Comparison of ENCODE assay signal across 25 cellular contexts in genomic region chr12:121226399-121226798, GRCh38. TPM values are rescaled to one million over a fixed set of nuclear protein-coding genes. Genes with fewer than 3 reads are reported as not detected.
DNase-seq lines count a peak whose midpoint lies in the region; ATAC-seq and TF ChIP-seq lines count a peak whose summit lies in the region.
"Had no signal": no experiment of that assay in that cellular context is flagged by ENCODE, and none has a peak within 500 bp of the region (broad histone marks: within the 10 kb centered on the region; RNA-seq: fewer than 3 reads in every experiment).

No MANE protein-coding gene starts in this region.

- H3K27ac Mint-ChIP-seq in natural killer cell: no peak overlapping the region
- H3K27ac Mint-ChIP-seq: stimulated activated naive CD8-positive, alpha-beta T cell treated with anti-CD3 and anti-CD28 coated beads, Interleukin-15, Interleukin-2, amounts not matched to agents 100 ng/mL and 50 ng/mL, for 24 hours had no signal

- H3K9me3 ChIP-seq in breast epithelium (no peaks in the 10 kb centered on the region), mammary epithelial cell (replicated peaks; ENCODE audit: insufficient read depth, low read length) (no peaks in the 10 kb centered on the region), OCI-LY3 (ENCODE audit: insufficient read depth, low read length) (no peaks in the 10 kb centered on the region), liver (ENCODE audit: control insufficient read depth in 4 of 4, low read length in 3 of 4) (no peaks in the 10 kb centered on the region), upper lobe of right lung (no peaks in the 10 kb centered on the region), gastrocnemius medialis (no peaks in the 10 kb centered on the region)
- H3K9me3 ChIP-seq: left lung, SJSA1, thyroid gland had no signal

- H4K20me1 ChIP-seq in mammary epithelial cell (ENCODE audit: insufficient read depth, low read length) (no peaks in the 10 kb centered on the region), OCI-LY3 (ENCODE audit: insufficient read depth, low read length) (no peaks in the 10 kb centered on the region)

- BruUV-seq in mammary epithelial cell (replicated peaks; lab: Mats Ljungman, UMichigan): no TSS peak

- 88% methylated on average over 8 of the region's 8 CpGs for WGBS in mammary epithelial cell (ENCODE audit: low coverage, missing lambda C conversion rate)
- WGBS in liver: 85% methylated on average over 8 of the region's 8 CpGs

- no peak overlapping the region for H3K4me3 Mint-ChIP-seq in natural killer cell
- H3K4me3 Mint-ChIP-seq: neural crest cell; stimulated activated naive CD8-positive, alpha-beta T cell treated with anti-CD3 and anti-CD28 coated beads, Interleukin-15, Interleukin-2, amounts not matched to agents 100 ng/mL and 50 ng/mL, for 24 hours had no signal

- no peak for TF ChIP-seq RAD21 in liver (IDR thresholded peaks at IDR 0.05)

- H3K36me3 Mint-ChIP-seq in natural killer cell: no peaks in the 10 kb centered on the region

- H3K27me3 Mint-ChIP-seq in natural killer cell (ENCODE audit: low read depth in 2 of 2): no peaks in the 10 kb centered on the region
- H3K27me3 Mint-ChIP-seq: activated CD4-positive, alpha-beta T cell treated with anti-CD3 and anti-CD28 coated beads, Interleukin-2, amount 10 ng/mL, durations not matched to agents 24 days and 14 days; stimulated activated naive CD8-positive, alpha-beta T cell treated with anti-CD3 and anti-CD28 coated beads, Interleukin-15, Interleukin-2, amounts not matched to agents 100 ng/mL and 50 ng/mL, for 24 hours had no signal

- H3K36me3 ChIP-seq in breast epithelium (no peaks in the 10 kb centered on the region), mammary epithelial cell (ENCODE audit: insufficient read depth, low read length) (no peaks in the 10 kb centered on the region), OCI-LY3 (replicated peaks; ENCODE audit: low read depth, low read length) (peaks cover 8% of the 10 kb centered on the region), liver (ENCODE audit: control insufficient read depth in 4 of 4, insufficient read depth in 3 of 4, low read depth in 1 of 4, low read length in 3 of 4) (peaks cover 0 to 6% (median 3%) of the 10 kb centered on the region in 4 donors), upper lobe of right lung (peaks cover 33% of the 10 kb centered on the region), gastrocnemius medialis (no peaks in the 10 kb centered on the region)

- no peak overlapping the region for H3K4me3 ChIP-seq in breast epithelium
- no peak overlapping the region for H3K4me3 ChIP-seq in mammary epithelial cell (replicated peaks in 1 of 3; ENCODE audit: insufficient read depth in 1 of 3, low read depth in 2 of 3, low read length in 3 of 3)
- H3K4me3 ChIP-seq in OCI-LY3 (ENCODE audit: low read length): no peak overlapping the region
- no peak overlapping the region for H3K4me3 ChIP-seq in liver (ENCODE audit: low read depth in 1 of 3, low read length in 3 of 3)
- no peak overlapping the region for H3K4me3 ChIP-seq in upper lobe of right lung
- no peak overlapping the region for H3K4me3 ChIP-seq in gastrocnemius medialis
- H3K4me3 ChIP-seq: cardiac muscle cell, GM23248, left lung, SJSA1, thyroid gland had no signal

- intact Hi-C loops in breast epithelium (cut with DNase I; ENCODE audit: low total_unique reads) (no loop called here), mammary epithelial cell (cut with micrococcal nuclease) (no loop called here), upper lobe of right lung (cut with DNase I) (no loop called here), gastrocnemius medialis (cut with DNase I; ENCODE audit: low total_unique reads) (no loop called here), natural killer cell (cut with micrococcal nuclease) (no loop called here)

- no peaks in the 10 kb centered on the region for H3K9me3 Mint-ChIP-seq in natural killer cell
- H3K9me3 Mint-ChIP-seq: activated CD4-positive, alpha-beta T cell treated with anti-CD3 and anti-CD28 coated beads, Interleukin-2, amount 10 ng/mL, durations not matched to agents 24 days and 14 days; neural crest cell; stimulated activated naive CD8-positive, alpha-beta T cell treated with anti-CD3 and anti-CD28 coated beads, Interleukin-15, Interleukin-2, amounts not matched to agents 100 ng/mL and 50 ng/mL, for 24 hours had no signal

- ATAC-seq in upper lobe of right lung (no peak), gastrocnemius medialis (no peak), HG02588 (IDR thresholded peaks at IDR 0.05; ENCODE audit: unreplicated experiment) (no peak), natural killer cell (no peak)
- ATAC-seq: foreskin keratinocyte, sciatic nerve had no signal

- H3K4me1 Mint-ChIP-seq in natural killer cell: peaks cover 18 to 28% of the 10 kb centered on the region in 2 donors

- H3K27ac ChIP-seq in breast epithelium (peak overlapping the region; percentile 69 to 82), mammary epithelial cell (ENCODE audit: insufficient read depth, low read depth, low read length) (no peak overlapping the region), OCI-LY3 (ENCODE audit: low read length) (0 out of 2 replicates have a peak overlapping the region, but pooled peaks have one; percentile 82), liver (ENCODE audit: low read depth in 1 of 2, low read length in 2 of 2) (peak overlapping the region; percentile 65 to 82), upper lobe of right lung (peak overlapping the region; percentile 67), gastrocnemius medialis (no peak overlapping the region)
- H3K27ac ChIP-seq: cardiac muscle cell, foreskin keratinocyte, GM23248, SJSA1 had no signal

- H3K27me3 ChIP-seq in breast epithelium: no peaks in the 10 kb centered on the region
- no peaks in the 10 kb centered on the region for H3K27me3 ChIP-seq in mammary epithelial cell (ENCODE audit: insufficient read depth, low read length)
- H3K27me3 ChIP-seq in OCI-LY3 (ENCODE audit: low read depth, low read length): no peaks in the 10 kb centered on the region
- H3K27me3 ChIP-seq in liver (ENCODE audit: control insufficient read depth in 4 of 4, insufficient read depth in 4 of 4, low read length in 3 of 4): no peaks in the 10 kb centered on the region
- H3K27me3 ChIP-seq in upper lobe of right lung: no peaks in the 10 kb centered on the region
- no peaks in the 10 kb centered on the region for H3K27me3 ChIP-seq in gastrocnemius medialis
- H3K27me3 ChIP-seq: cardiac muscle cell, foreskin keratinocyte, left lung, SJSA1, thyroid gland had no signal

- DNase-seq in breast epithelium (ENCODE audit: low spot score in 2 of 2) (no peak), mammary epithelial cell (no peak), upper lobe of right lung (no peak), gastrocnemius medialis (no peak), natural killer cell (no peak)
- DNase-seq: activated CD4-positive, alpha-beta T cell treated with anti-CD3 and anti-CD28 coated beads, Interleukin-2, amount 10 ng/mL, durations not matched to agents 24 days and 14 days; activated effector memory CD4-positive, alpha-beta T cell treated with anti-CD3 and anti-CD28 coated beads, Interleukin-2, amount 50 U/mL, for 16 hours; cortex of kidney; foreskin keratinocyte; GF-D8; GM23248; hypothalamus; KG1; midbrain; NCI-H524; thyroid gland had no signal

- no peaks in the 10 kb centered on the region for H3K4me1 ChIP-seq in breast epithelium
- no peaks in the 10 kb centered on the region for H3K4me1 ChIP-seq in mammary epithelial cell (ENCODE audit: insufficient read depth, low read length)
- peaks cover 19% of the 10 kb centered on the region for H3K4me1 ChIP-seq in OCI-LY3 (ENCODE audit: low read length)
- peaks cover 3 to 26% (median 6%) of the 10 kb centered on the region in 4 donors for H3K4me1 ChIP-seq in liver (ENCODE audit: control insufficient read depth in 4 of 4, insufficient read depth in 4 of 4, low read length in 3 of 4)
- peaks cover 6% of the 10 kb centered on the region for H3K4me1 ChIP-seq in upper lobe of right lung
- no peaks in the 10 kb centered on the region for H3K4me1 ChIP-seq in gastrocnemius medialis
- H3K4me1 ChIP-seq: foreskin keratinocyte, SJSA1 had no signal

- TF ChIP-seq CTCF in breast epithelium (IDR thresholded peaks at IDR 0.05): no peak
- TF ChIP-seq CTCF in mammary epithelial cell (conservative IDR thresholded peaks at IDR 0.05 in 1 of 2, IDR thresholded peaks at IDR 0.05 in 1 of 2; ENCODE audit: extremely low read depth in 1 of 2, insufficient read depth in 1 of 2, low read depth in 1 of 2, low read length in 2 of 2): no peak
- no peak for TF ChIP-seq CTCF in OCI-LY3 (IDR thresholded peaks at IDR 0.05; ENCODE audit: low read depth, low read length)
- no peak for TF ChIP-seq CTCF in liver (IDR thresholded peaks at IDR 0.05; ENCODE audit: low read depth, low read length, missing input control)
- TF ChIP-seq CTCF in upper lobe of right lung (IDR thresholded peaks at IDR 0.05): no peak
- TF ChIP-seq CTCF in gastrocnemius medialis (IDR thresholded peaks at IDR 0.05 in 4 of 5, conservative IDR thresholded peaks at IDR 0.05 in 1 of 5): no peak
- no peak for TF ChIP-seq CTCF in natural killer cell (IDR thresholded peaks at IDR 0.05)

- in situ Hi-C loops in mammary epithelial cell (cut with MboI; ENCODE audit: low sequenced_read_pairs in 2 of 2) (no loop called here), gastrocnemius medialis (cut with MboI; ENCODE audit: low sequenced_read_pairs in 4 of 4) (no loop called here)

- H3K4me2 ChIP-seq in mammary epithelial cell (ENCODE audit: insufficient read depth, low read depth, low read length): no peak overlapping the region
- H3K4me2 ChIP-seq in OCI-LY3 (ENCODE audit: low read length): no peak overlapping the region

- no peak overlapping the region for H2AFZ ChIP-seq in mammary epithelial cell (ENCODE audit: low read depth, low read length)
- no peak overlapping the region for H2AFZ ChIP-seq in OCI-LY3 (ENCODE audit: low read depth, low read length)
- H2AFZ ChIP-seq: GM23248 had no signal

- dilution Hi-C loops in mammary epithelial cell (cut with HindIII; ENCODE audit: low sequenced_read_pairs): no loop called here

- H3K79me2 ChIP-seq in mammary epithelial cell (ENCODE audit: insufficient read depth, low read length): no peaks in the 10 kb centered on the region
- no peaks in the 10 kb centered on the region for H3K79me2 ChIP-seq in OCI-LY3 (ENCODE audit: low read length)

- no peak for TF ChIP-seq POLR2A in breast epithelium (IDR thresholded peaks at IDR 0.05)
- TF ChIP-seq POLR2A in gastrocnemius medialis (IDR thresholded peaks at IDR 0.05): no peak

- CTCF ChIA-PET in mammary epithelial cell (lab: Charles Lee; ENCODE audit: low non-redundant PET): no interaction called here

- no peak overlapping the region for H3K9ac ChIP-seq in mammary epithelial cell (ENCODE audit: insufficient read depth, low read length)
- no peak overlapping the region for H3K9ac ChIP-seq in OCI-LY3 (ENCODE audit: low read length)
- no peak overlapping the region for H3K9ac ChIP-seq in liver (ENCODE audit: low read depth in 1 of 2, low read length in 2 of 2)
- H3K9ac ChIP-seq: GM23248 had no signal

TF ChIP-seq in liver, 16 proteins besides CTCF, POLR2A, EP300 and RAD21 (continues in another document):
- no peak for TF ChIP-seq HNF4A (conservative IDR thresholded peaks at IDR 0.05)

RNA-seq across cellular contexts. Expression of gene P2RX4, which starts 16.5 kb away (rescaled TPM):
- total RNA-seq in breast epithelium (100 to 1,000 TPM in 1 of 3 donors, 10 to 100 TPM in 2; 62.9 to 114 (median 86.9) TPM), mammary epithelial cell (1 to 10 TPM; 5.0 to 5.4 TPM), liver (10 to 100 TPM; 27.0 to 32.1 TPM), upper lobe of right lung (55.8 TPM), gastrocnemius medialis (1 to 10 TPM; 3.9 to 7.9 (median 6.1) TPM), natural killer cell (10 to 100 TPM; 34.8 to 39.3 (median 38.2) TPM)
- polyA plus RNA-seq in mammary epithelial cell (3.3 TPM), liver (10 to 100 TPM; 16.5 TPM)
- 14.1 TPM for polyA minus RNA-seq in mammary epithelial cell

Comparison
In these comparisons a context has a peak if more than half of its experiments do, and no peak if none do; other contexts are left out.
1. H3K27ac ChIP-seq: peak in breast epithelium (2 of 2), OCI-LY3 (single experiment), liver (2 of 2) and upper lobe of right lung (single experiment); none in mammary epithelial cell (single experiment) and gastrocnemius medialis (0 of 4).